ENCODE assay signal across 1 cellular context in genomic region chr5:55226027-55226933, GRCh38.
TF ChIP-seq lines count a peak whose summit lies in the region.

No MANE protein-coding gene starts in this region.

TF ChIP-seq in HepG2, 621 proteins besides CTCF, POLR2A, EP300 and RAD21 (continued from another document and continues in another):
- TF ChIP-seq ARID4A (CRISPR knock-in tag; IDR thresholded peaks at IDR 0.05; ENCODE audit: borderline replicate concordance) (peak; percentile 36; the same call in 1 of the 2 replicates), ZNF567 (CRISPR knock-in tag; IDR thresholded peaks at IDR 0.05; ENCODE audit: borderline replicate concordance) (no peak), WIZ (CRISPR knock-in tag; IDR thresholded peaks at IDR 0.05) (no peak), TBX3 (IDR thresholded peaks at IDR 0.05; ENCODE audit: borderline replicate concordance) (no peak), ZNF792 (CRISPR knock-in tag; IDR thresholded peaks at IDR 0.05) (no peak), SMARCE1 (IDR thresholded peaks at IDR 0.05; ENCODE audit: borderline replicate concordance) (no peak), FOXM1 (CRISPR knock-in tag; IDR thresholded peaks at IDR 0.05) (no peak), MTERF4 (CRISPR knock-in tag; IDR thresholded peaks at IDR 0.05) (no peak), SMAD3 (CRISPR knock-in tag; IDR thresholded peaks at IDR 0.05) (no peak), MYPOP (CRISPR knock-in tag; IDR thresholded peaks at IDR 0.05) (peak; percentile 49), ISX (CRISPR knock-in tag; conservative IDR thresholded peaks at IDR 0.05) (no peak), ZBTB37 (CRISPR knock-in tag; IDR thresholded peaks at IDR 0.05) (no peak), ZNF672 (CRISPR knock-in tag; IDR thresholded peaks at IDR 0.05) (no peak), ZBTB1 (CRISPR knock-in tag; IDR thresholded peaks at IDR 0.05; ENCODE audit: borderline replicate concordance) (no peak), ZNF264 (CRISPR knock-in tag; IDR thresholded peaks at IDR 0.05) (no peak), ZNF354B (CRISPR knock-in tag; IDR thresholded peaks at IDR 0.05) (no peak), ZNF687 (CRISPR knock-in tag; IDR thresholded peaks at IDR 0.05) (peak; percentile 79), PCBP1 (IDR thresholded peaks at IDR 0.05; ENCODE audit: borderline replicate concordance, low read depth, low read length) (no peak), KDM3A (CRISPR knock-in tag; IDR thresholded peaks at IDR 0.05; ENCODE audit: low read depth) (no peak), ZNF33A (CRISPR knock-in tag; IDR thresholded peaks at IDR 0.05; ENCODE audit: borderline replicate concordance) (no peak), ZNF572 (CRISPR knock-in tag; IDR thresholded peaks at IDR 0.05) (no peak), TBX2 (CRISPR knock-in tag; IDR thresholded peaks at IDR 0.05; ENCODE audit: borderline replicate concordance) (peak; percentile 24; the same call in 1 of the 2 replicates), ZNF773 (CRISPR knock-in tag; IDR thresholded peaks at IDR 0.05; ENCODE audit: borderline replicate concordance) (no peak), ZNF646 (CRISPR knock-in tag; IDR thresholded peaks at IDR 0.05) (no peak), MAF1 (CRISPR knock-in tag; IDR thresholded peaks at IDR 0.05; ENCODE audit: borderline replicate concordance) (no peak), HINFP (CRISPR knock-in tag; IDR thresholded peaks at IDR 0.05; ENCODE audit: low read depth) (no peak), RCOR2 (CRISPR knock-in tag; IDR thresholded peaks at IDR 0.05) (no peak), RFXAP (CRISPR knock-in tag; IDR thresholded peaks at IDR 0.05; ENCODE audit: borderline replicate concordance) (peak; percentile 39; the same call in 1 of the 2 replicates), GLI4 (CRISPR knock-in tag; IDR thresholded peaks at IDR 0.05; ENCODE audit: borderline replicate concordance) (peak; percentile 75; the same call in 1 of the 2 replicates), ZNF317 (CRISPR knock-in tag; IDR thresholded peaks at IDR 0.05) (no peak), ARID2 (CRISPR knock-in tag; IDR thresholded peaks at IDR 0.05; ENCODE audit: borderline replicate concordance) (0 out of 2 replicates have a peak, but pooled peaks have one; percentile 45), HNRNPL (IDR thresholded peaks at IDR 0.05; ENCODE audit: low read depth, low read length) (no peak), MTF2 (CRISPR knock-in tag; IDR thresholded peaks at IDR 0.05; ENCODE audit: borderline replicate concordance) (peak; percentile 58; the same call in 1 of the 2 replicates), ZNF75D (CRISPR knock-in tag; IDR thresholded peaks at IDR 0.05; ENCODE audit: borderline replicate concordance) (no peak), NCOR1 (IDR thresholded peaks at IDR 0.05; ENCODE audit: borderline replicate concordance, low read length) (no peak), DRAP1 (CRISPR knock-in tag; IDR thresholded peaks at IDR 0.05) (no peak), ZNF235 (CRISPR knock-in tag; IDR thresholded peaks at IDR 0.05; ENCODE audit: borderline replicate concordance) (no peak), ZNF879 (CRISPR knock-in tag; IDR thresholded peaks at IDR 0.05) (no peak), ATAD3A (CRISPR knock-in tag; IDR thresholded peaks at IDR 0.05) (no peak), U2AF1 (optimal IDR thresholded peaks at IDR 0.05; ENCODE audit: low read depth, low read length) (no peak), RORA (CRISPR knock-in tag; IDR thresholded peaks at IDR 0.05) (no peak), CENPX (CRISPR knock-in tag; IDR thresholded peaks at IDR 0.05) (no peak), ZNF629 (CRISPR knock-in tag; conservative IDR thresholded peaks at IDR 0.05) (no peak), ZNF747 (CRISPR knock-in tag; IDR thresholded peaks at IDR 0.05; ENCODE audit: borderline replicate concordance) (no peak), FOXK2 (IDR thresholded peaks at IDR 0.05) (no peak), ZNF670 (CRISPR knock-in tag; IDR thresholded peaks at IDR 0.05; ENCODE audit: borderline replicate concordance) (no peak), ZNF124 (CRISPR knock-in tag; IDR thresholded peaks at IDR 0.05) (no peak), ZSCAN29 (CRISPR knock-in tag; conservative IDR thresholded peaks at IDR 0.05) (no peak)
